ENCODE assay signal across 16 cellular contexts in the genomic region with DNA sequence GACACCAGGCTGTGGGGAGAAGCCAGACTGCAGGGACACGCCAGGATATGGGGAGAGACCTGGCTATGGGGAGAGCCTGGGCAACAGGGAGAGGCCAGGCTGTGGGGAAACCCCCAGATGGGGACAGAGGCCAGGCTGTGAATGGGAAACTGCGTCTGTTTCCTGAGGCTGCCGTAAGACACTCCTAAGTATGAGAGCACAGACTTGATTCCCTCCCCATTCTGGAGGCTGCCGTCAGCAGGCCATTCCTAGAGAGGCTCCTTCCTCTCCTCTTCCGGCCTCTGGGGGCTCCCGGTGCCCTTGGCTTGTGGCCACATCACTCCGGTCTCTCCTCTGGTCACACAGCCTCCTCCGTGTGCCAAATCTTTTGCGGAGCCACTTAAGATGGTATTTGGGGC.
"Had no signal": no experiment of that assay in that cellular context is flagged by ENCODE, and none has a peak within 500 bp of the region (broad histone marks: within the 10 kb centered on the region; RNA-seq: fewer than 3 reads in every experiment).

No MANE protein-coding gene starts in this region.

- H3K27ac ChIP-seq: ovary, vagina had no signal

- H3K27ac Mint-ChIP-seq: activated CD8-positive, alpha-beta T cell treated with anti-CD3 and anti-CD28 coated beads for 36 hours; activated naive CD4-positive, alpha-beta T cell treated with anti-CD3 and anti-CD28 coated beads for 36 hours; dendritic cell treated with granulocyte-macrophage colony-stimulating factor and Interleukin-4, amounts not matched to agents 40 ng/mL and 50 ng/mL, for 4 days; memory B cell; stimulated activated naive CD8-positive, alpha-beta T cell treated with anti-CD3 and anti-CD28 coated beads, Interleukin-15, Interleukin-2, amounts not matched to agents 100 ng/mL and 50 ng/mL, for 24 hours; T-helper 1 cell treated with Interleukin-12 subunit alpha and Interleukin-12 subunit beta and Interleukin-4 antibody, amounts not matched to agents 30 μg/mL and 1 μg/mL, for 36 hours had no signal

- ATAC-seq: activated CD8-positive, alpha-beta T cell treated with anti-CD3 and anti-CD28 coated beads for 36 hours; effector memory CD8-positive, alpha-beta T cell; left colon had no signal

- H3K4me1 ChIP-seq: vagina had no signal

- H3K4me3 Mint-ChIP-seq: activated CD8-positive, alpha-beta T cell treated with anti-CD3 and anti-CD28 coated beads for 36 hours; activated naive CD4-positive, alpha-beta T cell treated with anti-CD3 and anti-CD28 coated beads for 36 hours; dendritic cell treated with granulocyte-macrophage colony-stimulating factor and Interleukin-4, amounts not matched to agents 40 ng/mL and 50 ng/mL, for 4 days; effector memory CD8-positive, alpha-beta T cell; memory B cell; stimulated activated naive CD8-positive, alpha-beta T cell treated with anti-CD3 and anti-CD28 coated beads, Interleukin-15, Interleukin-2, amounts not matched to agents 100 ng/mL and 50 ng/mL, for 24 hours; T-helper 1 cell treated with Interleukin-12 subunit alpha and Interleukin-12 subunit beta and Interleukin-4 antibody, amounts not matched to agents 30 μg/mL and 1 μg/mL, for 36 hours had no signal

- H3K9me3 Mint-ChIP-seq: activated CD8-positive, alpha-beta T cell treated with anti-CD3 and anti-CD28 coated beads for 36 hours; activated naive CD4-positive, alpha-beta T cell treated with anti-CD3 and anti-CD28 coated beads for 36 hours; effector memory CD8-positive, alpha-beta T cell; memory B cell; stimulated activated naive CD8-positive, alpha-beta T cell treated with anti-CD3 and anti-CD28 coated beads, Interleukin-15, Interleukin-2, amounts not matched to agents 100 ng/mL and 50 ng/mL, for 24 hours; T-helper 1 cell treated with Interleukin-12 subunit alpha and Interleukin-12 subunit beta and Interleukin-4 antibody, amounts not matched to agents 30 μg/mL and 1 μg/mL, for 36 hours had no signal

- H3K27me3 Mint-ChIP-seq: activated CD8-positive, alpha-beta T cell treated with anti-CD3 and anti-CD28 coated beads for 36 hours; dendritic cell treated with granulocyte-macrophage colony-stimulating factor and Interleukin-4, amounts not matched to agents 40 ng/mL and 50 ng/mL, for 4 days; effector memory CD8-positive, alpha-beta T cell; memory B cell; stimulated activated naive CD8-positive, alpha-beta T cell treated with anti-CD3 and anti-CD28 coated beads, Interleukin-15, Interleukin-2, amounts not matched to agents 100 ng/mL and 50 ng/mL, for 24 hours had no signal

- H3K27me3 ChIP-seq: ovary, thyroid gland, vagina had no signal

- H3K4me3 ChIP-seq: ovary, thyroid gland, vagina had no signal

- H3K36me3 ChIP-seq: ovary, vagina had no signal

- DNase-seq: activated CD4-positive, alpha-beta T cell treated with anti-CD3 and anti-CD28 coated beads for 4 hours; activated CD8-positive, alpha-beta memory T cell treated with anti-CD3 and anti-CD28 coated beads, Interleukin-2, amount 50 U/mL, for 4 hours; activated CD8-positive, alpha-beta T cell treated with anti-CD3 and anti-CD28 coated beads for 36 hours; activated naive CD4-positive, alpha-beta T cell treated with anti-CD3 and anti-CD28 coated beads for 36 hours; central memory CD4-positive, alpha-beta T cell; effector memory CD8-positive, alpha-beta T cell; left colon; stimulated activated CD4-positive, alpha-beta T cell treated with anti-CD3 and anti-CD28 coated beads, Interleukin-15, amount 100 ng/mL, for 24 hours; stimulated activated CD4-positive, alpha-beta T cell treated with anti-CD3 and anti-CD28 coated beads, Interleukin-4, amount 100 ng/mL, for 24 hours; thyroid gland had no signal

- H3K9me3 ChIP-seq: ovary, thyroid gland, vagina had no signal
